Comparison of ENCODE assay signal across 1 cellular context in genomic region chr3:24343084-24343783, GRCh38.
TF ChIP-seq lines count a peak whose summit lies in the region.

No MANE protein-coding gene starts in this region.

TF ChIP-seq in K562, 482 proteins besides CTCF, POLR2A, EP300 and RAD21 (continued from another document and continues in another):
- no peak for TF ChIP-seq E2F4 (CRISPR knock-in tag; IDR thresholded peaks at IDR 0.05; ENCODE audit: low read depth)
- no peak for TF ChIP-seq HDAC1 (IDR thresholded peaks at IDR 0.05)
- no peak for TF ChIP-seq GATAD2B (IDR thresholded peaks at IDR 0.05; ENCODE audit: borderline replicate concordance)
- TF ChIP-seq ZBTB8A (IDR thresholded peaks at IDR 0.05; ENCODE audit: partially characterized antibody): no peak
- TF ChIP-seq CLOCK (CRISPR knock-in tag; IDR thresholded peaks at IDR 0.05; ENCODE audit: borderline replicate concordance): no peak
- TF ChIP-seq MEIS2 (IDR thresholded peaks at IDR 0.05; ENCODE audit: partially characterized antibody): peak; percentile 55
- TF ChIP-seq SMAD3 (CRISPR knock-in tag; conservative IDR thresholded peaks at IDR 0.05): no peak
- TF ChIP-seq ILK (tag; IDR thresholded peaks at IDR 0.05; ENCODE audit: borderline replicate concordance, low read depth): no peak
- no peak for TF ChIP-seq CBX5 (IDR thresholded peaks at IDR 0.05; ENCODE audit: borderline replicate concordance, low read depth)
- no peak for TF ChIP-seq LARP7 (IDR thresholded peaks at IDR 0.05)
- no peak for TF ChIP-seq ZNF592 (IDR thresholded peaks at IDR 0.05)
- TF ChIP-seq MXD1 (CRISPR knock-in tag; IDR thresholded peaks at IDR 0.05; ENCODE audit: borderline replicate concordance, poor library complexity, severe bottlenecking): no peak
- TF ChIP-seq GTF3C2 (IDR thresholded peaks at IDR 0.05; ENCODE audit: borderline replicate concordance, extremely low read depth, insufficient read length): no peak
- no peak for TF ChIP-seq ESRRA (IDR thresholded peaks at IDR 0.05; ENCODE audit: borderline replicate concordance, low read depth)
- TF ChIP-seq NR4A1 (CRISPR knock-in tag; IDR thresholded peaks at IDR 0.05): no peak
- peak; percentile 55; the same call in 1 of the 2 replicates for TF ChIP-seq NR4A1 (tag; IDR thresholded peaks at IDR 0.05)
- TF ChIP-seq ZNF12 (CRISPR knock-in tag; IDR thresholded peaks at IDR 0.05): no peak
- TF ChIP-seq ZNF384 (IDR thresholded peaks at IDR 0.05; ENCODE audit: low read depth, low read length): no peak
- TF ChIP-seq PHB2 (IDR thresholded peaks at IDR 0.05; ENCODE audit: low read depth): no peak
- TF ChIP-seq ZNF140 (CRISPR knock-in tag; IDR thresholded peaks at IDR 0.05): no peak
- no peak for TF ChIP-seq MNT (conservative IDR thresholded peaks at IDR 0.05)
- TF ChIP-seq ZNF24 (IDR thresholded peaks at IDR 0.05): no peak
- no peak for TF ChIP-seq PRDM10 (IDR thresholded peaks at IDR 0.05; ENCODE audit: partially characterized antibody)
- no peak for TF ChIP-seq HOMEZ (CRISPR knock-in tag; IDR thresholded peaks at IDR 0.05)
- no peak for TF ChIP-seq ZNF3 (CRISPR knock-in tag; IDR thresholded peaks at IDR 0.05)
- no peak for TF ChIP-seq KAT8 (IDR thresholded peaks at IDR 0.05; ENCODE audit: low read depth)
- peak; percentile 61; the same call in 1 of the 2 replicates for TF ChIP-seq DPF2 (IDR thresholded peaks at IDR 0.05)
- TF ChIP-seq RBM22 (IDR thresholded peaks at IDR 0.05; ENCODE audit: low read depth, low read length, poor library complexity, severe bottlenecking): no peak
- TF ChIP-seq ZNF239 (CRISPR knock-in tag; IDR thresholded peaks at IDR 0.05): no peak
- TF ChIP-seq ID3 (CRISPR knock-in tag; IDR thresholded peaks at IDR 0.05): no peak
- TF ChIP-seq ID3 (tag; IDR thresholded peaks at IDR 0.05): no peak
- TF ChIP-seq SMARCA4 (IDR thresholded peaks at IDR 0.05): peak; percentile 50
- TF ChIP-seq PCBP2 (IDR thresholded peaks at IDR 0.05; ENCODE audit: low read depth, low read length, poor library complexity, severe bottlenecking): no peak
- TF ChIP-seq CBFA2T3 (IDR thresholded peaks at IDR 0.05): 0 out of 2 replicates have a peak, but pooled peaks have one; percentile 5
- no peak for TF ChIP-seq MEF2A (IDR thresholded peaks at IDR 0.05; ENCODE audit: control insufficient read depth, low read depth, low read length)
- TF ChIP-seq MCM7 (IDR thresholded peaks at IDR 0.05): no peak
- TF ChIP-seq SMARCE1 (IDR thresholded peaks at IDR 0.05): peak; percentile 75; the same call in 1 of the 2 replicates
- no peak for TF ChIP-seq NUFIP1 (IDR thresholded peaks at IDR 0.05; ENCODE audit: partially characterized antibody)
